ENCODE assay signal across 7 cellular contexts in genomic region chr1:112271270-112271669, GRCh38.
"Had no signal": no experiment of that assay in that cellular context is flagged by ENCODE, and none has a peak within 500 bp of the region (broad histone marks: within the 10 kb centered on the region; RNA-seq: fewer than 3 reads in every experiment).

No MANE protein-coding gene starts in this region.

- DNase-seq: GM23248, GOT3, H7, HFFc6 had no signal

- ATAC-seq: HCT116, HepG2 had no signal

- H3K27ac ChIP-seq: GM23248, HL-60 had no signal
